In the genomic region with DNA sequence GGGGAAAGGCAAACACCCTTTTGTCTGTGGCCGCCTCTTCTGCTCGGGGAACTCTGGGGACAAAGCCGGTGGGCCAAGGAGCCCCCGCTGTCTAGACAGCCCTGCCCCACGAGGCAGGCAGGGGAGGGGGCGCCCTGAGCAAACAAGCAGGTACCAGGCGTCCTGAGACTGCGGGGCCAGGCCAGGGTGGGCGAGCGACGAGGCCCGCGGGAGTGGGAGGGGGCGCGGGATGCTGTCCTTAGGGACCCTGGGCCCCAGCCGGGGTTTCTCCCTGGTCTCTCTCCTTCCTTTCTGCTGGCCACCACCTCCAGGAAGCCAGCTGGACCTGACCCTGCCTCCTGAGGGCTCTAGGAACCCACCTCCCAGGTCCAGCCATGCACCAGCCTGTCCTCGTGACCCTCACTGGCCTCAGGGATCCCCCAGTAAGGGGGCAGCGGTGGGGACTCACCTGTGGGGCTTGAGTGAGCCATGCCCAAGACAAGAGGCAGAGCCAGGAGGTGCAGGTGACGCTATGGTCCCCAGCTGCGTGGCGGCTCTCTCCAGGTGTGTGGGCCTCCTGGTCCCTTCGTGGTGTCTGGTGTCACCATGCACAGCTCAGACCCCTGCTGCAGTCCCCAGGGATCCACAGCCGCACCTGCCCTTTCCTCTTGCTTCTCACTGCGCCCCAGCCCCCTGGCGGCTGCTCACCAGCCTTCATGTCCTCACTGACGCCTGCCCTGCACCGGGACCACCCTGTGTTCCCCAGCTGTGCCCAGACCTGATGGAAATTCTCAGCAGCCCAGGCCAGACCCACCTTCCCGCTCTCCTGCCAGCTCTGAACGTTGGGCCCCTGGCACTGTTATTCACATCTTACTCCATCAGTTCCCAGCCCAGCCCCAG, we compare ENCODE assay signal across 17 cellular contexts. TPM values are rescaled to one million over a fixed set of nuclear protein-coding genes. Genes with fewer than 3 reads are reported as not detected.
DNase-seq lines count a peak whose midpoint lies in the region; ATAC-seq and TF ChIP-seq lines count a peak whose summit lies in the region.
"Had no signal": no experiment of that assay in that cellular context is flagged by ENCODE, and none has a peak within 500 bp of the region (broad histone marks: within the 10 kb centered on the region; RNA-seq: fewer than 3 reads in every experiment).

No MANE protein-coding gene starts in this region.

- no peaks in the 10 kb centered on the region for H3K4me1 Mint-ChIP-seq in activated T-cell treated with anti-CD3 and anti-CD28 coated beads, Interleukin-2, amount 50 U/mL, for 24 hours (ENCODE audit: low read depth)
- H3K4me1 Mint-ChIP-seq in activated T-cell treated with anti-CD3 and anti-CD28 coated beads, Interleukin-2, amount 50 U/mL, for 4 hours (ENCODE audit: low read depth), result no peaks in the 10 kb centered on the region
- no peaks in the 10 kb centered on the region for H3K4me1 Mint-ChIP-seq in endothelial cell (ENCODE audit: unreplicated experiment)
- H3K4me1 Mint-ChIP-seq: natural killer cell had no signal

- H3K36me3 ChIP-seq in stomach, result no peaks in the 10 kb centered on the region
- H3K36me3 ChIP-seq: colonic mucosa had no signal

- DNase-seq in activated T-cell treated with anti-CD3 and anti-CD28 coated beads, Interleukin-2, amount 50 U/mL, for 24 hours, result peak; percentile 18
- no peak for DNase-seq in activated T-cell treated with anti-CD3 and anti-CD28 coated beads, Interleukin-2, amount 50 U/mL, for 4 hours
- DNase-seq in NCI-H2171 (lab: John Stamatoyannopoulos, UW) (peak; percentile 41), endothelial cell (ENCODE audit: low spot score) (peak; percentile 2), stomach (peak; percentile 20), erythroblast (lab: John Stamatoyannopoulos, UW) (no peak), DMS79 treated with DMSO at 0.1 percent for 48 hours (lab: John Stamatoyannopoulos, UW) (no peak)
- DNase-seq: activated gamma-delta T cell, Caco-2, KG1, natural killer cell had no signal

- no peaks in the 10 kb centered on the region for H3K36me3 Mint-ChIP-seq in activated T-cell treated with anti-CD3 and anti-CD28 coated beads, Interleukin-2, amount 50 U/mL, for 24 hours (ENCODE audit: low read depth)
- no peaks in the 10 kb centered on the region for H3K36me3 Mint-ChIP-seq in activated T-cell treated with anti-CD3 and anti-CD28 coated beads, Interleukin-2, amount 50 U/mL, for 4 hours (ENCODE audit: insufficient read depth)
- no peaks in the 10 kb centered on the region for H3K36me3 Mint-ChIP-seq in endothelial cell (ENCODE audit: low read depth, unreplicated experiment)

- TF ChIP-seq POLR2A in stomach (IDR thresholded peaks at IDR 0.05) (no peak), erythroblast (IDR thresholded peaks at IDR 0.05; ENCODE audit: low read length) (no peak)

- no peak for TF ChIP-seq CTCF in endothelial cell (IDR thresholded peaks at IDR 0.05; ENCODE audit: unreplicated experiment)
- no peak for TF ChIP-seq CTCF in stomach (IDR thresholded peaks at IDR 0.05)

- peaks cover 6 to 28% (median 24%) of the 10 kb centered on the region in 4 donors for H3K9me3 ChIP-seq in stomach
- H3K9me3 ChIP-seq: colonic mucosa had no signal

- WGBS in stomach, 5 donors, result 58 to 70% (median 68%) methylated on average over 17 to 29 of the region's 29 CpGs

- H3K27me3 ChIP-seq in stomach, result peaks cover 0 to 46% (median 0%) of the 10 kb centered on the region in 3 donors
- H3K27me3 ChIP-seq: colonic mucosa had no signal

- no peak for TF ChIP-seq EP300 in stomach (IDR thresholded peaks at IDR 0.05)

- no peak overlapping the region for H3K4me3 Mint-ChIP-seq in activated T-cell treated with anti-CD3 and anti-CD28 coated beads, Interleukin-2, amount 50 U/mL, for 24 hours
- H3K4me3 Mint-ChIP-seq in activated T-cell treated with anti-CD3 and anti-CD28 coated beads, Interleukin-2, amount 50 U/mL, for 4 hours, result no peak overlapping the region
- H3K4me3 Mint-ChIP-seq in endothelial cell (ENCODE audit: unreplicated experiment), result no peak overlapping the region
- H3K4me3 Mint-ChIP-seq: natural killer cell had no signal

- H3K27ac ChIP-seq in stomach, result peak overlapping the region in 2 of 5 donors; percentile 65 to 74
- H3K27ac ChIP-seq: colonic mucosa, epithelial cell of prostate had no signal

- no peak for ATAC-seq in activated T-cell treated with anti-CD3 and anti-CD28 coated beads, Interleukin-2, amount 50 U/mL, for 4 hours
- ATAC-seq in GM19452 (IDR thresholded peaks at IDR 0.05; ENCODE audit: unreplicated experiment), result no peak
- ATAC-seq: natural killer cell had no signal

- intact Hi-C loops in stomach (cut with DNase I; ENCODE audit: low total_unique reads), result no loop called here

- H3K27me3 Mint-ChIP-seq in activated T-cell treated with anti-CD3 and anti-CD28 coated beads, Interleukin-2, amount 50 U/mL, for 24 hours, result peaks cover 13% of the 10 kb centered on the region
- peaks cover 12% of the 10 kb centered on the region for H3K27me3 Mint-ChIP-seq in activated T-cell treated with anti-CD3 and anti-CD28 coated beads, Interleukin-2, amount 50 U/mL, for 4 hours (ENCODE audit: low read depth)
- H3K27me3 Mint-ChIP-seq in endothelial cell (ENCODE audit: unreplicated experiment), result peaks cover 1% of the 10 kb centered on the region

- peaks cover 26% of the 10 kb centered on the region for H3K9me3 Mint-ChIP-seq in activated T-cell treated with anti-CD3 and anti-CD28 coated beads, Interleukin-2, amount 50 U/mL, for 24 hours
- H3K9me3 Mint-ChIP-seq in activated T-cell treated with anti-CD3 and anti-CD28 coated beads, Interleukin-2, amount 50 U/mL, for 4 hours, result peaks cover 24% of the 10 kb centered on the region
- no peaks in the 10 kb centered on the region for H3K9me3 Mint-ChIP-seq in endothelial cell (ENCODE audit: unreplicated experiment)

- H3K27ac Mint-ChIP-seq in activated T-cell treated with anti-CD3 and anti-CD28 coated beads, Interleukin-2, amount 50 U/mL, for 24 hours, result no peak overlapping the region
- no peak overlapping the region for H3K27ac Mint-ChIP-seq in endothelial cell (ENCODE audit: unreplicated experiment)
- H3K27ac Mint-ChIP-seq: natural killer cell had no signal

- peaks cover 0 to 32% (median 12%) of the 10 kb centered on the region in 4 donors for H3K4me1 ChIP-seq in stomach
- H3K4me1 ChIP-seq: Caco-2, colonic mucosa had no signal

- H3K4me3 ChIP-seq in stomach, result no peak overlapping the region
- H3K4me3 ChIP-seq: colonic mucosa had no signal

RNA-seq across cellular contexts. Expression of gene MUC5AC, which starts 26.5 kb away (rescaled TPM):
- under 1 TPM in 2 of 3 donors, not detected in 1; under 0.01 TPM for total RNA-seq in activated T-cell treated with anti-CD3 and anti-CD28 coated beads, Interleukin-2, amount 50 U/mL, for 4 hours
- not detected for total RNA-seq in endothelial cell (ENCODE audit: unreplicated experiment)
- 1,000 to 10,000 TPM in 1 of 5 donors, 100 to 1,000 TPM in 3, 1 to 10 TPM in 1; 2.0 to 1,253 (median 605) TPM for total RNA-seq in stomach
- polyA plus RNA-seq in stomach, result 10 to 100 TPM in 2 of 3 donors, 1 to 10 TPM in 1; 5.5 to 77.0 (median 24.0) TPM
- total RNA-seq: activated CD8-positive, alpha-beta memory T cell treated with anti-CD3 and anti-CD28 coated beads for 36 hours; lung microvascular endothelial cell; natural killer cell; renal cortical epithelial cell had no signal

RNA-seq across cellular contexts. Expression of gene MUC2, which starts 56.6 kb away (rescaled TPM):
- under 1 TPM; 0.08 to 0.30 (median 0.24) TPM for total RNA-seq in activated T-cell treated with anti-CD3 and anti-CD28 coated beads, Interleukin-2, amount 50 U/mL, for 4 hours
- total RNA-seq in endothelial cell (ENCODE audit: unreplicated experiment) (not detected), stomach (1,000 to 10,000 TPM in 1 of 5 donors, 1 to 10 TPM in 1, under 1 TPM in 3; under 0.01 to 1,040 (median 0.45) TPM)
- polyA plus RNA-seq in stomach, result not detected
- total RNA-seq: activated CD8-positive, alpha-beta memory T cell treated with anti-CD3 and anti-CD28 coated beads for 36 hours; lung microvascular endothelial cell; natural killer cell; renal cortical epithelial cell had no signal

Comparison
In these comparisons a context has a peak if more than half of its experiments do, and no peak if none do; other contexts are left out.
1. DNase-seq: peak in activated T-cell treated with anti-CD3 and anti-CD28 coated beads, Interleukin-2, amount 50 U/mL, for 24 hours (single experiment), NCI-H2171 (single experiment), endothelial cell (single experiment) and stomach (single experiment); none in activated T-cell treated with anti-CD3 and anti-CD28 coated beads, Interleukin-2, amount 50 U/mL, for 4 hours (single experiment), erythroblast (0 of 2) and DMS79 treated with DMSO at 0.1 percent for 48 hours (single experiment).